8 cellular contexts compared by ENCODE assay signal in the genomic region with DNA sequence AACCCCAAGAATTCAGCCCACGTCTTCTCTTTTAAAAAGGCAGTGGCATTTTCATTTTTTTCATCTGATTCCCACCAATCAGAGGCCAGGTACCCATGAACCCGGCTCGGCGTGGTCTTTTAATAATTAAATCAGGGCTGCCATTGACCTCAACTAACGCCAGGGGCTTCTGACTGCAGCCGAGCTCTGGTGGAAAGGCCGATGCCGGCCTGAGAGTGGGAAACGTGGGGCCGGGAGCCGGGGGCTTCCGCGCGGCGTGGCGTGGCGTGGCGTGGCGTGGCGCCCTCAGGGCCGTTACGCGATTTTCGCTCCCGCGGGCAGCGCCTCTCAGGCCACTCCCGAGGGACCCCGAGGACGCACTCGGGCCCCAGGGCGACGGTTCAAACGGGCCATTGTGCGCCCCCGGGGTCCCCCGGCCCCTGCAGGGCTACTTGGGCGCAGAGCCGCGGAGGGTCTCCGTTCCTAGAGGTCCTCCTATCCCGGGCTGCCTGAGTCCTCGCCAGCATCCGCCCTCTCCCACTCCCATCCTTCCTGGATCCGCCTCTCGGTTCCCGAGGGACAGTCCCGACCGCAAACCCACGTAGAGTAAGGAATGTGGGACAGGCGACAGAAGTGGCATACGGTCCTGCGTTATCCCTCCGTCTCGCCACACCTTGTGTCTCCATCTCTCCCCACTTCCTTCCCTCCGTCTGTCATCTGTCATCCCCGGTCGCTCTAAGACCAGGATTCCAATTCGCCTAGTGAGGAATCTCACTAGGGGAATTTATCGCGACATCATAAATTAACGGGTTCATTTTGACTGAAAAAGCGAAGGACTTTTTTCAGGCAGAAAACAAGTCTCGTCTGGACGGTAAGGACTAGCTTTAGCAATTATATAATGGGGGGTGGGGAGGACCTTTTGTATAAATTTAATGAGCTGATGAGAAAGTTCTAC. TPM values are rescaled to one million over a fixed set of nuclear protein-coding genes. Genes with fewer than 3 reads are reported as not detected.
A peak's percentile ranks its signal among the peaks of the same experiment; 100 is the strongest.
DNase-seq lines count a peak whose midpoint lies in the region; ATAC-seq and TF ChIP-seq lines count a peak whose summit lies in the region.

No MANE protein-coding gene starts in this region.

- H3K9me3 ChIP-seq in cardiac muscle cell (ENCODE audit: low read depth) (no peaks in the 10 kb centered on the region), parathyroid adenoma (ENCODE audit: control insufficient read depth, low read length) (no peaks in the 10 kb centered on the region), aorta (ENCODE audit: control insufficient read depth, low read length) (no peaks in the 10 kb centered on the region)

- DNase-seq in GDM1 (lab: John Stamatoyannopoulos, UW) (peak; percentile 53), KG1 (lab: John Stamatoyannopoulos, UW) (peak; percentile 85), SKM-1 (lab: John Stamatoyannopoulos, UW; ENCODE audit: unreplicated experiment) (peak; percentile 39), cardiac muscle cell (ENCODE audit: low read depth in 1 of 2, low spot score in 1 of 2) (peak; percentile 81 to 82), aorta (peak; percentile 78 to 91)

- H3K79me2 ChIP-seq in parathyroid adenoma, result peaks cover 7% of the 10 kb centered on the region

- WGBS in adipose tissue, 3 donors, result 0% methylated on average over 61 to 65 of the region's 65 CpGs
- 0% methylated on average over 59 to 65 of the region's 65 CpGs for WGBS in aorta, 2 donors

- intact Hi-C loops in aorta (cut with DNase I), result no loop called here

- H3K36me3 ChIP-seq in cardiac muscle cell (no peaks in the 10 kb centered on the region), parathyroid adenoma (ENCODE audit: control insufficient read depth, insufficient read depth, low read length) (no peaks in the 10 kb centered on the region), aorta (ENCODE audit: control insufficient read depth in 1 of 2, insufficient read depth in 2 of 2, low read length in 1 of 2) (no peaks in the 10 kb centered on the region)

- peak overlapping the region; percentile 81 for H3K4me2 ChIP-seq in parathyroid adenoma (ENCODE audit: low read length)

- TF ChIP-seq CTCF in cardiac muscle cell (IDR thresholded peaks at IDR 0.05; ENCODE audit: low read depth, low read length) (peak; percentile 43), parathyroid adenoma (IDR thresholded peaks at IDR 0.05) (peak; percentile 55)

- H3K9ac ChIP-seq in parathyroid adenoma, result peak overlapping the region; percentile 53

- peak overlapping the region; percentile 69 for H3K4me3 ChIP-seq in cardiac muscle cell
- peak overlapping the region; percentile 84 for H3K4me3 ChIP-seq in parathyroid adenoma (ENCODE audit: low read depth, low read length)
- peak overlapping the region; percentile 98 to 99 for H3K4me3 ChIP-seq in aorta (ENCODE audit: low read length in 2 of 2)

- ATAC-seq in GM21737 (IDR thresholded peaks at IDR 0.05; ENCODE audit: unreplicated experiment) (peak; percentile 48), aorta (ENCODE audit: low FRiP score) (peak; percentile 75)

- H2AFZ ChIP-seq in parathyroid adenoma, result peak overlapping the region; percentile 95

- H3K4me1 ChIP-seq in cardiac muscle cell (ENCODE audit: low read depth) (no peaks in the 10 kb centered on the region), parathyroid adenoma (no peaks in the 10 kb centered on the region), aorta (ENCODE audit: control insufficient read depth in 1 of 2, insufficient read depth in 2 of 2, low read length in 2 of 2) (peaks cover 2 to 15% of the 10 kb centered on the region in 2 donors)

- H3K27ac ChIP-seq in adipose tissue (ENCODE audit: low read depth, low read length) (peak overlapping the region; percentile 68), cardiac muscle cell (peak overlapping the region; percentile 31), parathyroid adenoma (peak overlapping the region; percentile 87), aorta (ENCODE audit: low read depth in 1 of 2, low read length in 2 of 2) (peak overlapping the region; percentile 95 to 100)

- no peaks in the 10 kb centered on the region for H3K27me3 ChIP-seq in cardiac muscle cell
- H3K27me3 ChIP-seq in parathyroid adenoma (ENCODE audit: control insufficient read depth, insufficient read depth, low read length), result no peaks in the 10 kb centered on the region
- H3K27me3 ChIP-seq in aorta (ENCODE audit: control insufficient read depth in 1 of 2, insufficient read depth in 2 of 2, low read length in 1 of 2), result no peaks in the 10 kb centered on the region

RNA-seq across cellular contexts. Expression of a gene that starts 0.9 kb away (rescaled TPM):
- polyA plus RNA-seq in adipose tissue (10 to 100 TPM; 13.4 to 30.8 (median 18.5) TPM), cardiac muscle cell (32.1 and 43.8 TPM in 2 replicates), aorta (10 to 100 TPM; 20.1 to 28.5 TPM)
- total RNA-seq in cardiac muscle cell (11.5 and 14.7 TPM in 2 replicates), aorta (10 to 100 TPM; 21.3 to 21.7 TPM)

Comparison
In these comparisons a context has a peak if more than half of its experiments do, and no peak if none do; other contexts are left out.
1. Peak in every context shown above with its lines: DNase-seq, ATAC-seq, H3K4me3 ChIP-seq and H3K27ac ChIP-seq.
2. H3K27ac ChIP-seq: peak in every context shown above with its lines; median percentile 98 in aorta; 87 in parathyroid adenoma; 68 in adipose tissue; 31 in cardiac muscle cell.